ENCODE assay signal across 1 cellular context in the genomic region with DNA sequence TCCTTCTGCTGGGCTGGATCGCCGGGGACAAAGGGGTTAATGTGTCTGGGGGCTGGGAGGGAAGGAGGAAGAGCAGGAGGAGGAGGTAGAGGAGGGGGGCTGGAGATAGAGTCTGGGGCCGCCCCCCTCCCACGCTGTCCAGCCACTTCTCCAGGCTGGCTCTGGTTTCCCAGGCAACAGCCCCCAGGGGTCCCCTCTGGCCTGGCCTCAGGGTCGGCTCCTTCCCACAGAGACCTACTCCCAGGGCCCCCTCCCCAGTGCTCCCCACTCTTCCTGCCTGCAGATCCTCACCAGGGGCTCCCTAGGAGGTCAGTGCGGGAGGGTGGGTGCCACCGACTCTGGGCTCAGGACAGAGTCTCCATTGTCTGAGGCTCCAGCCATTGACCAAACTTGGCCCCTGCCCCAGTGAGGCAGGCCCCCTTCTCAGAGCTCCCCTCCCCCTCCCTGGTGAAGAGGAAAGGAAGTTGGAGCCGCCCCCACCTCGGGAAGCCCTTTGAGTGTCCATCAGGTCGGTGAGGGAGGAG.
TF ChIP-seq lines count a peak whose summit lies in the region.

No MANE protein-coding gene starts in this region.

TF ChIP-seq in HepG2, 621 proteins besides CTCF, POLR2A, EP300 and RAD21 (continued from another document):
- TF ChIP-seq HMG20B (CRISPR knock-in tag; conservative IDR thresholded peaks at IDR 0.05) (no peak), BRF2 (CRISPR knock-in tag; IDR thresholded peaks at IDR 0.05) (no peak), NR2F6 (IDR thresholded peaks at IDR 0.05) (no peak), NR2F6 (CRISPR knock-in tag; IDR thresholded peaks at IDR 0.05) (no peak), ZNF17 (CRISPR knock-in tag; IDR thresholded peaks at IDR 0.05) (no peak), IRF2 (CRISPR knock-in tag; IDR thresholded peaks at IDR 0.05) (no peak), YEATS4 (CRISPR knock-in tag; IDR thresholded peaks at IDR 0.05; ENCODE audit: borderline replicate concordance) (no peak), ZNF652 (CRISPR knock-in tag; IDR thresholded peaks at IDR 0.05; ENCODE audit: borderline replicate concordance, low read depth) (peak; percentile 72), BCL6 (CRISPR knock-in tag; IDR thresholded peaks at IDR 0.05) (no peak), GTF3A (CRISPR knock-in tag; conservative IDR thresholded peaks at IDR 0.05) (no peak), SAP130 (CRISPR knock-in tag; IDR thresholded peaks at IDR 0.05; ENCODE audit: low read depth) (no peak), ZNF281 (CRISPR knock-in tag; IDR thresholded peaks at IDR 0.05; ENCODE audit: borderline replicate concordance) (peak; percentile 74), PCBP1 (IDR thresholded peaks at IDR 0.05; ENCODE audit: borderline replicate concordance, low read depth, low read length) (0 out of 2 replicates have a peak, but pooled peaks have one; percentile 30), ZNF337 (CRISPR knock-in tag; IDR thresholded peaks at IDR 0.05; ENCODE audit: borderline replicate concordance, low read depth) (no peak), ZNF724P (CRISPR knock-in tag; IDR thresholded peaks at IDR 0.05; ENCODE audit: borderline replicate concordance) (no peak), ETV5 (CRISPR knock-in tag; IDR thresholded peaks at IDR 0.05; ENCODE audit: borderline replicate concordance) (0 out of 2 replicates have a peak, but pooled peaks have one; percentile 15), GATAD2A (CRISPR knock-in tag; IDR thresholded peaks at IDR 0.05) (peak; percentile 10; the same call in 1 of the 2 replicates), ZBTB38 (CRISPR knock-in tag; IDR thresholded peaks at IDR 0.05) (no peak), PATZ1 (CRISPR knock-in tag; IDR thresholded peaks at IDR 0.05) (peak; percentile 87), ZNF335 (CRISPR knock-in tag; IDR thresholded peaks at IDR 0.05) (no peak), ZNF781 (CRISPR knock-in tag; IDR thresholded peaks at IDR 0.05; ENCODE audit: borderline replicate concordance, not compliant biosample characterization) (no peak), SOX13 (IDR thresholded peaks at IDR 0.05) (no peak), SOX13 (CRISPR knock-in tag; conservative IDR thresholded peaks at IDR 0.05 in 1 of 2, IDR thresholded peaks at IDR 0.05 in 1 of 2) (0 out of 4 replicates have a peak, but pooled peaks of 1 of the 2 experiments have one; percentile 15), ZNF263 (CRISPR knock-in tag; IDR thresholded peaks at IDR 0.05) (peak; percentile 90)
- TF ChIP-seq, protein P1, sequence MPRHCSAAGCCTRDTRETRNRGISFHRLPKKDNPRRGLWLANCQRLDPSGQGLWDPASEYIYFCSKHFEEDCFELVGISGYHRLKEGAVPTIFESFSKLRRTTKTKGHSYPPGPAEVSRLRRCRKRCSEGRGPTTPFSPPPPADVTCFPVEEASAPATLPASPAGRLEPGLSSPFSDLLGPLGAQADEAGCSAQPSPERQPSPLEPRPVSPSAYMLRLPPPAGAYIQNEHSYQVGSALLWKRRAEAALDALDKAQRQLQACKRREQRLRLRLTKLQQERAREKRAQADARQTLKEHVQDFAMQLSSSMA (CRISPR knock-in tag; IDR thresholded peaks at IDR 0.05): no peak
- TF ChIP-seq, protein P2, sequence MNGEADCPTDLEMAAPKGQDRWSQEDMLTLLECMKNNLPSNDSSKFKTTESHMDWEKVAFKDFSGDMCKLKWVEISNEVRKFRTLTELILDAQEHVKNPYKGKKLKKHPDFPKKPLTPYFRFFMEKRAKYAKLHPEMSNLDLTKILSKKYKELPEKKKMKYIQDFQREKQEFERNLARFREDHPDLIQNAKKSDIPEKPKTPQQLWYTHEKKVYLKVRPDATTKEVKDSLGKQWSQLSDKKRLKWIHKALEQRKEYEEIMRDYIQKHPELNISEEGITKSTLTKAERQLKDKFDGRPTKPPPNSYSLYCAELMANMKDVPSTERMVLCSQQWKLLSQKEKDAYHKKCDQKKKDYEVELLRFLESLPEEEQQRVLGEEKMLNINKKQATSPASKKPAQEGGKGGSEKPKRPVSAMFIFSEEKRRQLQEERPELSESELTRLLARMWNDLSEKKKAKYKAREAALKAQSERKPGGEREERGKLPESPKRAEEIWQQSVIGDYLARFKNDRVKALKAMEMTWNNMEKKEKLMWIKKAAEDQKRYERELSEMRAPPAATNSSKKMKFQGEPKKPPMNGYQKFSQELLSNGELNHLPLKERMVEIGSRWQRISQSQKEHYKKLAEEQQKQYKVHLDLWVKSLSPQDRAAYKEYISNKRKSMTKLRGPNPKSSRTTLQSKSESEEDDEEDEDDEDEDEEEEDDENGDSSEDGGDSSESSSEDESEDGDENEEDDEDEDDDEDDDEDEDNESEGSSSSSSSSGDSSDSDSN (CRISPR knock-in tag; IDR thresholded peaks at IDR 0.05): no peak
TF ChIP-seq in HepG2: peak in this region for 8.
